ENCODE assay signal across 9 cellular contexts in genomic region chr11:67355023-67355793, GRCh38. TPM values are rescaled to one million over a fixed set of nuclear protein-coding genes. Genes with fewer than 3 reads are reported as not detected.
A peak's percentile ranks its signal among the peaks of the same experiment; 100 is the strongest.
DNase-seq lines count a peak whose midpoint lies in the region; ATAC-seq, FAIRE-seq and TF ChIP-seq lines count a peak whose summit lies in the region.
"Had no signal": no experiment of that assay in that cellular context is flagged by ENCODE, and none has a peak within 500 bp of the region (broad histone marks: within the 10 kb centered on the region; RNA-seq: fewer than 3 reads in every experiment).

No MANE protein-coding gene starts in this region.

- H3K4me3 ChIP-seq in SU-DHL-6 (ENCODE audit: insufficient read depth, low read length, poor library complexity, severe bottlenecking) = no peak overlapping the region
- H3K4me3 ChIP-seq in fibroblast of the aortic adventitia (ENCODE audit: low read depth, low read length) = peak overlapping the region; percentile 31
- H3K4me3 ChIP-seq in skeletal muscle tissue (ENCODE audit: low read length in 3 of 3) = peak overlapping the region in 1 of 3 donors; percentile 29

- H3K9ac ChIP-seq in SU-DHL-6 (ENCODE audit: low read length) = peak overlapping the region; percentile 64; the same call in 1 of the 2 replicates
- peak overlapping the region in 2 of 3 donors; percentile 92 to 98 for H3K9ac ChIP-seq in skeletal muscle tissue (ENCODE audit: low read depth in 1 of 3, low read length in 3 of 3)

- no peak for ATAC-seq in GM18870 (IDR thresholded peaks at IDR 0.05; ENCODE audit: unreplicated experiment)
- ATAC-seq in HG02973 (IDR thresholded peaks at IDR 0.05; ENCODE audit: unreplicated experiment) = no peak

- no peaks in the 10 kb centered on the region for H3K36me3 ChIP-seq in SU-DHL-6 (ENCODE audit: low read length)
- H3K36me3 ChIP-seq in skeletal muscle tissue (ENCODE audit: control insufficient read depth in 3 of 3, insufficient read depth in 3 of 3, low read length in 3 of 3) = peaks cover 0 to 4% (median 0%) of the 10 kb centered on the region in 3 donors

- no peaks in the 10 kb centered on the region for H4K20me1 ChIP-seq in SU-DHL-6 (ENCODE audit: low read depth, low read length)

- H3K27ac ChIP-seq in SU-DHL-6 (ENCODE audit: low read depth, low read length) (peak overlapping the region; percentile 96), skeletal muscle tissue (ENCODE audit: low read depth, low read length) (peak overlapping the region; percentile 100)

- peaks cover 31 to 66% (median 63%) of the 10 kb centered on the region in 3 donors for H3K4me1 ChIP-seq in skeletal muscle tissue (ENCODE audit: control insufficient read depth in 3 of 3, insufficient read depth in 3 of 3, low read length in 3 of 3)

- no peak for TF ChIP-seq POLR2A in GM12891 (IDR thresholded peaks at IDR 0.05; ENCODE audit: low read depth, low read length)

- H3F3A ChIP-seq in SU-DHL-6 (ENCODE audit: insufficient read depth) = peaks cover 24% of the 10 kb centered on the region

- H3K9me2 ChIP-seq in SU-DHL-6 (replicated peaks; ENCODE audit: insufficient read depth, low read length) = no peaks in the 10 kb centered on the region

- DNase-seq in GM10266 (ENCODE audit: extremely low spot score) = peak; percentile 6
- no peak for DNase-seq in fibroblast of the aortic adventitia (ENCODE audit: low read depth)
- no peak for DNase-seq in GDM1 (lab: John Stamatoyannopoulos, UW)
- DNase-seq in GM12891 (ENCODE audit: insufficient read length, low spot score) = no peak

- H2AFZ ChIP-seq in SU-DHL-6 (ENCODE audit: low read depth, low read length, severe bottlenecking) = no peak overlapping the region

- TF ChIP-seq CTCF in GM10266 (IDR thresholded peaks at IDR 0.05; ENCODE audit: control insufficient read depth, insufficient read depth, low read depth, missing control alignments) (no peak), SU-DHL-6 (IDR thresholded peaks at IDR 0.05; ENCODE audit: insufficient read depth, low read length, poor library complexity, severe bottlenecking) (no peak), fibroblast of the aortic adventitia (IDR thresholded peaks at IDR 0.05; ENCODE audit: insufficient read depth, low read length) (no peak)

- no peaks in the 10 kb centered on the region for H3K79me2 ChIP-seq in SU-DHL-6 (ENCODE audit: insufficient read depth, low read length)

- H3K4me2 ChIP-seq in SU-DHL-6 (ENCODE audit: low read depth, low read length, poor library complexity, severe bottlenecking) = peak overlapping the region; percentile 64

- FAIRE-seq in GM12891 (lab: Jason Lieb, UNC) = no peak

- H3K27me3 ChIP-seq in SU-DHL-6 (ENCODE audit: low read length) = no peaks in the 10 kb centered on the region
- no peaks in the 10 kb centered on the region for H3K27me3 ChIP-seq in skeletal muscle tissue (ENCODE audit: control insufficient read depth in 3 of 3, insufficient read depth in 3 of 3, low read length in 3 of 3)

- no peaks in the 10 kb centered on the region for H3K9me3 ChIP-seq in SU-DHL-6 (ENCODE audit: insufficient read depth, low read length)
- H3K9me3 ChIP-seq in skeletal muscle tissue (ENCODE audit: control insufficient read depth in 3 of 3, low read length in 3 of 3) = no peaks in the 10 kb centered on the region

TF ChIP-seq in GM12891, 5 proteins besides CTCF, POLR2A, EP300 and RAD21:
- TF ChIP-seq PAX5 (IDR thresholded peaks at IDR 0.05; ENCODE audit: insufficient read depth, low read length, severe bottlenecking) = no peak
- TF ChIP-seq TAF1 (IDR thresholded peaks at IDR 0.05; ENCODE audit: low read depth, low read length) = no peak
- no peak for TF ChIP-seq POU2F2 (IDR thresholded peaks at IDR 0.05; ENCODE audit: low read depth, low read length)
- TF ChIP-seq SPI1 (IDR thresholded peaks at IDR 0.05; ENCODE audit: low read depth, low read length) = no peak
- TF ChIP-seq POLR2AphosphoS5 (IDR thresholded peaks at IDR 0.05; ENCODE audit: low read depth, low read length) = no peak

RNA-seq across cellular contexts. Expression of gene POLD4, which starts 1.9 kb away (rescaled TPM):
- 53.5 and 101 TPM in 2 replicates for total RNA-seq in fibroblast of the aortic adventitia (ENCODE audit: low replicate concordance)
- 14.6 TPM for total RNA-seq in skeletal muscle tissue
- 161 TPM for polyA plus RNA-seq in GM12891 (2012; ENCODE audit: low read depth, missing spikeins)

RNA-seq across cellular contexts. Expression of gene CLCF1, which starts 18.2 kb away (rescaled TPM):
- total RNA-seq in fibroblast of the aortic adventitia (ENCODE audit: low replicate concordance) (1.5 and 9.4 TPM in 2 replicates), skeletal muscle tissue (1.0 TPM)
- 0.85 TPM for polyA plus RNA-seq in GM12891 (2012; ENCODE audit: low read depth, missing spikeins)

RNA-seq across cellular contexts. Expression of gene RAD9A, which starts 36.6 kb away (rescaled TPM):
- total RNA-seq in fibroblast of the aortic adventitia (ENCODE audit: low replicate concordance) = 4.7 and 11.2 TPM in 2 replicates
- total RNA-seq in skeletal muscle tissue = 2.6 TPM
- polyA plus RNA-seq in GM12891 (2012; ENCODE audit: low read depth, missing spikeins) = 17.9 TPM

RNA-seq across cellular contexts. Expression of gene PPP1CA, which starts 46.5 kb away (rescaled TPM):
- 97.6 and 129 TPM in 2 replicates for total RNA-seq in fibroblast of the aortic adventitia (ENCODE audit: low replicate concordance)
- total RNA-seq in skeletal muscle tissue = 163 TPM
- 202 TPM for polyA plus RNA-seq in GM12891 (2012; ENCODE audit: low read depth, missing spikeins)

RNA-seq across cellular contexts. Expression of gene TBC1D10C, which starts 48.7 kb away (rescaled TPM):
- not detected in 2 replicates for total RNA-seq in fibroblast of the aortic adventitia (ENCODE audit: low replicate concordance)
- 1.0 TPM for total RNA-seq in skeletal muscle tissue
- polyA plus RNA-seq in GM12891 (2012; ENCODE audit: low read depth, missing spikeins) = 37.0 TPM
- total RNA-seq: pulmonary artery endothelial cell had no signal
